In the genomic region with DNA sequence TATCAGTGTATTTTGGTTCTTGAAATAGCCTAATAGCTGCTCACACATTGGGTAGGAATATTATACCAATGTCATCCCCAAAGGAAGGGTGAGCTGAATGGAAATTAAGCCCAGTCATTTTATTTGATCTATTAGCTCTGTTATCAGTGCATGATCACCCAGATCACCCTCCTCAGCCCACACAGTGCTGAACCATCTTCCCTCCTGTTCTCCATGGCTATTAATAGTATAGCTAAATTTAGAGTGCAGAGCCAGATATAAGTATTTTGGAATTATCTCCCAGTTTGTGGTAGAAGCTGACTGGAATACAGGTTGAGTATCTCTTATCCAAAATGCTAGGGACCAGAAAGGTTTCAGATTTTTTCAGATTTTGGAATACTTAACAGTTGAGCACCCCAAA, we compare ENCODE assay signal across 1 cellular context.
TF ChIP-seq lines count a peak whose summit lies in the region.

No MANE protein-coding gene starts in this region.

TF ChIP-seq in K562, 482 proteins besides CTCF, POLR2A, EP300 and RAD21:
- TF ChIP-seq ZBTB2 (IDR thresholded peaks at IDR 0.05), result no peak
- no peak for TF ChIP-seq TRIM28 (IDR thresholded peaks at IDR 0.05)
- TF ChIP-seq MEF2D (tag; conservative IDR thresholded peaks at IDR 0.05; ENCODE audit: low read depth), result peak; percentile 75
TF ChIP-seq in K562: peak in this region for 1.
